Comparison of ENCODE assay signal across 21 cellular contexts in the genomic region with DNA sequence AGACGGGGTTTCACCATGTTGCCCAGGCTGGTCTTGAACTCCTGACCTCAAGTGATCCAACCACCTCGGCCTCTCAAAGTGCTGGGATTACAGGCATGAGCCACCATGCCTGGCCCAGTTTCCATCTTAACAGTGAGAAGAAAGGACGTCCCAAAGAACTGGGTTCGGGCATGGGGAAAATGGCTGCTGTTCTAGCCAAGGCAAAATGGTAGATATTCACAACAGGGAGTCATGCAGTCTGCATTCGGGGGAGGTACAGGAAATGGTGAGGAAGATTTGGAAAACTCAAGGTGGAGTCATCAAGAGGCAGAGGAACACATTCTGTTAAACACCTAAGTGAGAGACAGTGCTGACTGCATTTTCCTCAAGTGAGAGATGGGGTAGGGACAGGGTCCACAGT. TPM values are rescaled to one million over a fixed set of nuclear protein-coding genes. Genes with fewer than 3 reads are reported as not detected.
DNase-seq lines count a peak whose midpoint lies in the region; ATAC-seq and TF ChIP-seq lines count a peak whose summit lies in the region.
"Had no signal": no experiment of that assay in that cellular context is flagged by ENCODE, and none has a peak within 500 bp of the region (broad histone marks: within the 10 kb centered on the region; RNA-seq: fewer than 3 reads in every experiment).

No MANE protein-coding gene starts in this region.

- H3K9me3 ChIP-seq in mammary epithelial cell (replicated peaks; ENCODE audit: insufficient read depth, low read length) (no peaks in the 10 kb centered on the region), fibroblast of lung (ENCODE audit: control insufficient read depth, insufficient read depth, low read depth, low read length) (no peaks in the 10 kb centered on the region)
- H3K9me3 ChIP-seq: body of pancreas, prostate gland had no signal

- peaks cover 9% of the 10 kb centered on the region for H3K79me2 ChIP-seq in mammary epithelial cell (ENCODE audit: insufficient read depth, low read length)
- peaks cover 8% of the 10 kb centered on the region for H3K79me2 ChIP-seq in fibroblast of lung (ENCODE audit: control insufficient read depth, insufficient read depth, low read length)

- no peaks in the 10 kb centered on the region for H3K36me3 Mint-ChIP-seq in MCF 10A (ENCODE audit: insufficient read depth, unreplicated experiment)
- H3K36me3 Mint-ChIP-seq: immature natural killer cell, T-cell had no signal

- H3K27me3 ChIP-seq in mammary epithelial cell (ENCODE audit: insufficient read depth, low read length) = no peaks in the 10 kb centered on the region
- H3K27me3 ChIP-seq in fibroblast of lung (ENCODE audit: control insufficient read depth, insufficient read depth, low read length) = no peaks in the 10 kb centered on the region
- H3K27me3 ChIP-seq: body of pancreas, hepatocyte had no signal

- BruUV-seq in mammary epithelial cell (replicated peaks; lab: Mats Ljungman, UMichigan) (no TSS peak), MCF 10A (replicated peaks; lab: Mats Ljungman, UMichigan) (no TSS peak)

- CTCF ChIA-PET in mammary epithelial cell (lab: Charles Lee; ENCODE audit: low non-redundant PET) (no interaction called here), MCF 10A (lab: Yijun Ruan, JAX) (interaction anchor here (1.0 to 6.2 kb wide), 8 partner anchors 17 to 117 kb away, joined by 3 to 24 read pairs (median 4); no protein-coding TSS in a partner anchor)

- DNase-seq in mammary epithelial cell (no peak), MCF 10A (ENCODE audit: unreplicated experiment) (no peak), M059J (ENCODE audit: low read depth) (peak; percentile 25), fibroblast of lung (ENCODE audit: low read depth in 2 of 2) (no peak)
- DNase-seq: activated CD4-positive, alpha-beta T cell treated with anti-CD3 and anti-CD28 coated beads, Interleukin-2, amount 50 U/mL, for 4 hours; activated T-cell treated with anti-CD3 and anti-CD28 coated beads, Interleukin-2, amount 50 U/mL, for 4 hours; body of pancreas; effector memory CD4-positive, alpha-beta T cell; immature natural killer cell; left ventricle myocardium superior; midbrain; NCI-H1092 treated with DMSO at 0.1 percent for 48 hours; NCI-H2029 treated with DMSO at 0.1 percent for 48 hours; SIG-M5; T-cell had no signal

- H4K20me1 ChIP-seq in mammary epithelial cell (ENCODE audit: insufficient read depth, low read length) = no peaks in the 10 kb centered on the region
- no peaks in the 10 kb centered on the region for H4K20me1 ChIP-seq in fibroblast of lung (ENCODE audit: control insufficient read depth, extremely low read depth, insufficient read depth, low read length)

- WGBS in mammary epithelial cell (ENCODE audit: low coverage, missing lambda C conversion rate) = 90% methylated on average over 5 of the region's 5 CpGs

- H3K36me3 ChIP-seq in mammary epithelial cell (ENCODE audit: insufficient read depth, low read length) (no peaks in the 10 kb centered on the region), fibroblast of lung (ENCODE audit: control insufficient read depth, insufficient read depth, low read length) (no peaks in the 10 kb centered on the region)
- H3K36me3 ChIP-seq: prostate gland had no signal

- no peak overlapping the region for H3K4me3 ChIP-seq in mammary epithelial cell (replicated peaks in 1 of 3; ENCODE audit: insufficient read depth in 1 of 3, low read depth in 2 of 3, low read length in 3 of 3)
- H3K4me3 ChIP-seq in fibroblast of lung (replicated peaks in 1 of 4; ENCODE audit: control extremely low read depth in 1 of 4, insufficient read depth in 1 of 4, low read depth in 3 of 4, low read length in 4 of 4) = no peak overlapping the region
- H3K4me3 ChIP-seq: body of pancreas, hepatocyte, prostate gland had no signal

- H3K27me3 Mint-ChIP-seq in MCF 10A (ENCODE audit: insufficient read depth, unreplicated experiment) = no peaks in the 10 kb centered on the region
- H3K27me3 Mint-ChIP-seq: T-cell had no signal

- intact Hi-C loops in mammary epithelial cell (cut with micrococcal nuclease) (no loop called here), MCF 10A (cut with micrococcal nuclease) (loop anchor here (10.0 kb wide), 1 partner anchor 172 kb away; the partner anchor contains the start of genes ZBED6 and ZC3H11A)

- H2AFZ ChIP-seq in mammary epithelial cell (ENCODE audit: low read depth, low read length) (peak overlapping the region; percentile 46), fibroblast of lung (ENCODE audit: low read length) (peak overlapping the region; percentile 12)
- H2AFZ ChIP-seq: hepatocyte had no signal

- TF ChIP-seq CTCF in mammary epithelial cell (conservative IDR thresholded peaks at IDR 0.05 in 1 of 2, IDR thresholded peaks at IDR 0.05 in 1 of 2; ENCODE audit: extremely low read depth in 1 of 2, insufficient read depth in 1 of 2, low read depth in 1 of 2, low read length in 2 of 2) (no peak), MCF 10A (IDR thresholded peaks at IDR 0.05; ENCODE audit: unreplicated experiment) (no peak), fibroblast of lung (conservative IDR thresholded peaks at IDR 0.05 in 1 of 2, IDR thresholded peaks at IDR 0.05 in 1 of 2; ENCODE audit: low read depth in 1 of 2, low read length in 2 of 2) (no peak)

- no peaks in the 10 kb centered on the region for H3K9me3 Mint-ChIP-seq in MCF 10A (ENCODE audit: unreplicated experiment)
- H3K9me3 Mint-ChIP-seq: activated T-cell treated with anti-CD3 and anti-CD28 coated beads, Interleukin-2, amount 50 U/mL, for 4 hours; immature natural killer cell; T-cell had no signal

- H3K4me2 ChIP-seq in mammary epithelial cell (ENCODE audit: insufficient read depth, low read depth, low read length) (no peak overlapping the region), fibroblast of lung (ENCODE audit: extremely low read depth, insufficient read depth, low read length) (no peak overlapping the region)
- H3K4me2 ChIP-seq: hepatocyte had no signal

- no peak overlapping the region for H3K27ac ChIP-seq in mammary epithelial cell (ENCODE audit: insufficient read depth, low read depth, low read length)
- H3K27ac ChIP-seq in fibroblast of lung (ENCODE audit: insufficient read depth, low read length) = no peak overlapping the region
- H3K27ac ChIP-seq: body of pancreas, hepatocyte, prostate gland had no signal

- H3K27ac Mint-ChIP-seq in MCF 10A (ENCODE audit: low read depth, unreplicated experiment) = no peak overlapping the region

- H3K4me1 ChIP-seq in mammary epithelial cell (ENCODE audit: insufficient read depth, low read length) (peaks cover 16% of the 10 kb centered on the region), fibroblast of lung (ENCODE audit: control insufficient read depth, extremely low read depth, insufficient read depth, low read length) (peaks cover 4% of the 10 kb centered on the region)
- H3K4me1 ChIP-seq: prostate gland had no signal

- POLR2A ChIA-PET in MCF 10A (lab: Yijun Ruan, JAX) = interaction anchor here (1.4 to 2.2 kb wide), 2 partner anchors 41 to 65 kb away, joined by 3 to 8 read pairs; no protein-coding TSS in a partner anchor

- H3K9ac ChIP-seq in mammary epithelial cell (ENCODE audit: insufficient read depth, low read length) (no peak overlapping the region), fibroblast of lung (ENCODE audit: insufficient read depth, low read length) (no peak overlapping the region)

- ATAC-seq in GM21723 (IDR thresholded peaks at IDR 0.05; ENCODE audit: unreplicated experiment) (no peak), HG02610 (IDR thresholded peaks at IDR 0.05; ENCODE audit: unreplicated experiment) (no peak), GM21515 (IDR thresholded peaks at IDR 0.05; ENCODE audit: unreplicated experiment) (no peak)
- ATAC-seq: activated T-cell treated with anti-CD3 and anti-CD28 coated beads, Interleukin-2, amount 50 U/mL, for 4 hours; body of pancreas; esophagus mucosa; left ventricle myocardium superior; T-cell had no signal

- H3K4me3 Mint-ChIP-seq in MCF 10A (ENCODE audit: unreplicated experiment) = no peak overlapping the region
- H3K4me3 Mint-ChIP-seq: activated T-cell treated with anti-CD3 and anti-CD28 coated beads, Interleukin-2, amount 50 U/mL, for 4 hours; immature natural killer cell; T-cell had no signal

- dilution Hi-C loops in mammary epithelial cell (cut with HindIII; ENCODE audit: low sequenced_read_pairs) = loop anchor here (5.0 kb wide), 2 partner anchors 35 to 80 kb away; no protein-coding TSS in a partner anchor

- in situ Hi-C loops in mammary epithelial cell (cut with MboI; ENCODE audit: low sequenced_read_pairs in 2 of 2) = no loop called here

- H3K4me1 Mint-ChIP-seq in MCF 10A (ENCODE audit: insufficient read depth, unreplicated experiment) = peaks cover 37% of the 10 kb centered on the region

RNA-seq across cellular contexts. Expression of gene ATP2B4, which starts 4.1 kb away (rescaled TPM):
- total RNA-seq in mammary epithelial cell (10 to 100 TPM; 70.5 to 91.1 TPM), MCF 10A (2022) (15.4 and 17.0 TPM in 2 replicates), fibroblast of lung (143 and 302 TPM in 2 replicates)
- polyA plus RNA-seq in mammary epithelial cell (67.7 TPM), fibroblast of lung (265 and 328 TPM in 2 replicates)
- polyA minus RNA-seq in mammary epithelial cell (229 TPM), fibroblast of lung (ENCODE audit: low replicate concordance) (583 and 648 TPM in 2 replicates)
- total RNA-seq in M059J (2014; rRNA removed; shearing (Covaris generic)) = 55.2 and 85.4 TPM in 2 replicates
- 168 and 218 TPM in 2 replicates for polyA plus RNA-seq in fibroblast of lung (2012)
